ENCODE assay signal across 3 cellular contexts in genomic region chr3:79103305-79103704, GRCh38.
TF ChIP-seq lines count a peak whose summit lies in the region.

No MANE protein-coding gene starts in this region.

TF ChIP-seq in A549, 52 proteins besides CTCF, POLR2A, EP300 and RAD21:
- TF ChIP-seq MAFK (IDR thresholded peaks at IDR 0.05; ENCODE audit: partially characterized antibody) (peak; percentile 93), HOXA7 (CRISPR knock-in tag; IDR thresholded peaks at IDR 0.05) (no peak)

TF ChIP-seq in IMR-90, 13 proteins besides CTCF, POLR2A, EP300 and RAD21:
- TF ChIP-seq MAFK (IDR thresholded peaks at IDR 0.05; ENCODE audit: low read depth, low read length) = peak; percentile 95
- no peak for TF ChIP-seq CHD1 (IDR thresholded peaks at IDR 0.05; ENCODE audit: low read depth, low read length)

TF ChIP-seq in H1, 55 proteins besides CTCF, POLR2A, EP300 and RAD21:
- TF ChIP-seq, protein P1, sequence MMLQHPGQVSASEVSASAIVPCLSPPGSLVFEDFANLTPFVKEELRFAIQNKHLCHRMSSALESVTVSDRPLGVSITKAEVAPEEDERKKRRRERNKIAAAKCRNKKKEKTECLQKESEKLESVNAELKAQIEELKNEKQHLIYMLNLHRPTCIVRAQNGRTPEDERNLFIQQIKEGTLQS (IDR thresholded peaks at IDR 0.05; ENCODE audit: insufficient read depth, low read depth, low read length) = no peak
- TF ChIP-seq MAFK (IDR thresholded peaks at IDR 0.05; ENCODE audit: low read depth, low read length) = peak; percentile 78; the same call in 1 of the 2 replicates
